In genomic region chr5:74363603-74364205, GRCh38 we compare ENCODE assay signal across 27 cellular contexts.
"Had no signal": no experiment of that assay in that cellular context is flagged by ENCODE, and none has a peak within 500 bp of the region (broad histone marks: within the 10 kb centered on the region; RNA-seq: fewer than 3 reads in every experiment).

No MANE protein-coding gene starts in this region.

- H3K9me3 ChIP-seq: breast epithelium, gastrocnemius medialis had no signal

- H3K27ac ChIP-seq: ascending aorta, breast epithelium, cardiac muscle cell, coronary artery, epithelial cell of prostate, foreskin keratinocyte, gastrocnemius medialis had no signal

- ATAC-seq: activated CD4-positive, alpha-beta T cell treated with anti-CD3 and anti-CD28 coated beads for 36 hours; activated naive CD4-positive, alpha-beta T cell treated with anti-CD3 and anti-CD28 coated beads, Interleukin-2, amount 50 U/mL, for 72 hours; activated T-cell treated with anti-CD3 and anti-CD28 coated beads, Interleukin-2, amount 50 U/mL, for 72 hours; foreskin keratinocyte; gastrocnemius medialis had no signal

- H3K4me3 ChIP-seq: ascending aorta, breast epithelium, cardiac muscle cell, coronary artery, gastrocnemius medialis had no signal

- H3K27me3 ChIP-seq: ascending aorta, breast epithelium, cardiac muscle cell, foreskin keratinocyte, gastrocnemius medialis had no signal

- H3K36me3 Mint-ChIP-seq: activated naive CD4-positive, alpha-beta T cell treated with anti-CD3 and anti-CD28 coated beads, Interleukin-2, amount 10 ng/mL, durations not matched to agents 7 days and 5 days; activated naive CD4-positive, alpha-beta T cell treated with anti-CD3 and anti-CD28 coated beads, Interleukin-2, amount 50 U/mL, for 72 hours; activated naive CD8-positive, alpha-beta T cell treated with anti-CD3 and anti-CD28 coated beads, Interleukin-2, amount 10 ng/mL, durations not matched to agents 7 days and 5 days; brain had no signal

- H3K27me3 Mint-ChIP-seq: activated CD4-positive, alpha-beta memory T cell treated with anti-CD3 and anti-CD28 coated beads, Interleukin-2, amount 10 ng/mL, durations not matched to agents 7 days and 5 days; activated CD4-positive, alpha-beta T cell treated with anti-CD3 and anti-CD28 coated beads, Interleukin-2, amount 10 ng/mL, durations not matched to agents 24 days and 14 days; activated naive CD4-positive, alpha-beta T cell treated with anti-CD3 and anti-CD28 coated beads, Interleukin-2, amount 10 ng/mL, durations not matched to agents 7 days and 5 days; activated naive CD8-positive, alpha-beta T cell treated with anti-CD3 and anti-CD28 coated beads, Interleukin-2, amount 10 ng/mL, durations not matched to agents 7 days and 5 days; brain; central memory CD8-positive, alpha-beta T cell had no signal

- H3K9me3 Mint-ChIP-seq: activated CD4-positive, alpha-beta memory T cell treated with anti-CD3 and anti-CD28 coated beads, Interleukin-2, amount 10 ng/mL, durations not matched to agents 7 days and 5 days; activated CD4-positive, alpha-beta T cell treated with anti-CD3 and anti-CD28 coated beads, Interleukin-2, amount 10 ng/mL, durations not matched to agents 24 days and 14 days; activated naive CD4-positive, alpha-beta T cell treated with anti-CD3 and anti-CD28 coated beads, Interleukin-2, amount 10 ng/mL, durations not matched to agents 7 days and 5 days; activated naive CD4-positive, alpha-beta T cell treated with anti-CD3 and anti-CD28 coated beads, Interleukin-2, amount 50 U/mL, for 72 hours; activated naive CD8-positive, alpha-beta T cell treated with anti-CD3 and anti-CD28 coated beads, Interleukin-2, amount 10 ng/mL, durations not matched to agents 7 days and 5 days; activated T-cell treated with anti-CD3 and anti-CD28 coated beads, Interleukin-2, amount 50 U/mL, for 24 hours; central memory CD8-positive, alpha-beta T cell had no signal

- DNase-seq: activated CD4-positive, alpha-beta memory T cell treated with anti-CD3 and anti-CD28 coated beads, Interleukin-2, amount 10 ng/mL, durations not matched to agents 7 days and 5 days; activated CD4-positive, alpha-beta T cell treated with anti-CD3 and anti-CD28 coated beads for 36 hours; activated CD4-positive, alpha-beta T cell treated with anti-CD3 and anti-CD28 coated beads, Interleukin-2, amount 10 ng/mL, durations not matched to agents 24 days and 14 days; activated CD4-positive, CD25-positive, alpha-beta regulatory T cell; activated CD4-positive, CD25-positive, alpha-beta regulatory T cell treated with anti-CD3 and anti-CD28 coated beads, Interleukin-2, amount 50 U/mL, for 72 hours; activated CD8-positive, alpha-beta memory T cell treated with anti-CD3 and anti-CD28 coated beads, Interleukin-2, amount 50 U/mL, for 48 hours; activated gamma-delta T cell; activated naive CD4-positive, alpha-beta T cell; activated naive CD4-positive, alpha-beta T cell treated with anti-CD3 and anti-CD28 coated beads, Interleukin-2, amount 10 ng/mL, durations not matched to agents 7 days and 5 days; activated naive CD8-positive, alpha-beta T cell treated with anti-CD3 and anti-CD28 coated beads, Interleukin-2, amount 10 ng/mL, durations not matched to agents 7 days and 5 days; activated T-cell treated with anti-CD3 and anti-CD28 coated beads for 4 hours; activated T-cell treated with anti-CD3 and anti-CD28 coated beads, Interleukin-2, amount 50 U/mL, for 24 hours; activated T-cell treated with anti-CD3 and anti-CD28 coated beads, Interleukin-2, amount 50 U/mL, for 72 hours; dermis blood vessel endothelial cell; effector CD8-positive, alpha-beta T cell; foreskin keratinocyte; gastrocnemius medialis; glutamatergic neuron; T-helper 2 cell had no signal

- H3K4me1 ChIP-seq: ascending aorta, foreskin keratinocyte, gastrocnemius medialis had no signal

- H3K4me3 Mint-ChIP-seq: activated CD4-positive, alpha-beta memory T cell treated with anti-CD3 and anti-CD28 coated beads, Interleukin-2, amount 10 ng/mL, durations not matched to agents 7 days and 5 days; activated CD4-positive, alpha-beta T cell treated with anti-CD3 and anti-CD28 coated beads for 36 hours; activated CD4-positive, alpha-beta T cell treated with anti-CD3 and anti-CD28 coated beads, Interleukin-2, amount 10 ng/mL, durations not matched to agents 24 days and 14 days; activated naive CD4-positive, alpha-beta T cell treated with anti-CD3 and anti-CD28 coated beads, Interleukin-2, amount 10 ng/mL, durations not matched to agents 7 days and 5 days; activated naive CD8-positive, alpha-beta T cell treated with anti-CD3 and anti-CD28 coated beads, Interleukin-2, amount 10 ng/mL, durations not matched to agents 7 days and 5 days; activated T-cell treated with anti-CD3 and anti-CD28 coated beads, Interleukin-2, amount 50 U/mL, for 24 hours; activated T-cell treated with anti-CD3 and anti-CD28 coated beads, Interleukin-2, amount 50 U/mL, for 72 hours; brain; central memory CD8-positive, alpha-beta T cell had no signal

- H3K27ac Mint-ChIP-seq: activated CD4-positive, alpha-beta memory T cell treated with anti-CD3 and anti-CD28 coated beads, Interleukin-2, amount 10 ng/mL, durations not matched to agents 7 days and 5 days; activated CD4-positive, alpha-beta T cell treated with anti-CD3 and anti-CD28 coated beads for 36 hours; activated CD4-positive, alpha-beta T cell treated with anti-CD3 and anti-CD28 coated beads, Interleukin-2, amount 10 ng/mL, durations not matched to agents 24 days and 14 days; activated naive CD4-positive, alpha-beta T cell treated with anti-CD3 and anti-CD28 coated beads, Interleukin-2, amount 10 ng/mL, durations not matched to agents 7 days and 5 days; activated naive CD4-positive, alpha-beta T cell treated with anti-CD3 and anti-CD28 coated beads, Interleukin-2, amount 50 U/mL, for 72 hours; activated naive CD8-positive, alpha-beta T cell treated with anti-CD3 and anti-CD28 coated beads, Interleukin-2, amount 10 ng/mL, durations not matched to agents 7 days and 5 days; activated T-cell treated with anti-CD3 and anti-CD28 coated beads, Interleukin-2, amount 50 U/mL, for 24 hours; activated T-cell treated with anti-CD3 and anti-CD28 coated beads, Interleukin-2, amount 50 U/mL, for 72 hours; brain had no signal

- H3K36me3 ChIP-seq: ascending aorta, breast epithelium, cardiac muscle cell, gastrocnemius medialis had no signal

- H3K4me1 Mint-ChIP-seq: activated CD4-positive, alpha-beta memory T cell treated with anti-CD3 and anti-CD28 coated beads, Interleukin-2, amount 10 ng/mL, durations not matched to agents 7 days and 5 days; activated CD4-positive, alpha-beta T cell treated with anti-CD3 and anti-CD28 coated beads for 36 hours; activated CD4-positive, alpha-beta T cell treated with anti-CD3 and anti-CD28 coated beads, Interleukin-2, amount 10 ng/mL, durations not matched to agents 24 days and 14 days; activated naive CD4-positive, alpha-beta T cell treated with anti-CD3 and anti-CD28 coated beads, Interleukin-2, amount 10 ng/mL, durations not matched to agents 7 days and 5 days; activated naive CD8-positive, alpha-beta T cell treated with anti-CD3 and anti-CD28 coated beads, Interleukin-2, amount 10 ng/mL, durations not matched to agents 7 days and 5 days; central memory CD8-positive, alpha-beta T cell had no signal
